Comparison of ENCODE assay signal across 24 cellular contexts in the genomic region with DNA sequence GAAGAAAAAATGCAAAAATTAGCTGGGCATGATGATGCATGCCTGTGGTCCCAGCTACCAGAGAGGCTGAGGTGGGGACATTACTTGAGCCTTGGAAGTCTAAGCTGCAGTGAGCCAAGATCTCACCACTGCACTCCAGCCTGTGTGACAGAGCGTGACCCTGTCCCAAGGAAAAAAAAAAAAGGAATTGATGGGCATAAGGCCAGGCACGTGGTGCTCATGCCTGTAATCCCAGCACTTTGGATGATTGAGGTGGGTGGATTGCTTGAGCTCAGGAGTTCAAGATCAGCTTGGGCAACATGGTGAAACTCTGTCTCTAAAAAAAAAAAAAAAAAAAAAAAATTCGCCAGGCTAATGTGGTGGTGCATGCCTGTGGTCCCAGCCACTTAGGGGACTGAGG.
"Had no signal": no experiment of that assay in that cellular context is flagged by ENCODE, and none has a peak within 500 bp of the region (broad histone marks: within the 10 kb centered on the region; RNA-seq: fewer than 3 reads in every experiment).

No MANE protein-coding gene starts in this region.

- H3K36me3 ChIP-seq: brain microvascular endothelial cell, esophagus squamous epithelium, right atrium auricular region had no signal

- FAIRE-seq: endothelial cell of umbilical vein, keratinocyte had no signal

- H3K4me3 Mint-ChIP-seq: activated CD8-positive, alpha-beta T cell treated with anti-CD3 and anti-CD28 coated beads for 36 hours; central memory CD8-positive, alpha-beta T cell; natural killer cell; type B pancreatic cell had no signal

- H3K9me3 ChIP-seq: esophagus squamous epithelium, right atrium auricular region had no signal

- ATAC-seq: activated CD8-positive, alpha-beta T cell treated with anti-CD3 and anti-CD28 coated beads for 36 hours; activated naive CD4-positive, alpha-beta T cell treated with anti-CD3 and anti-CD28 coated beads, Interleukin-2, amount 50 U/mL, for 72 hours; natural killer cell had no signal

- H3K27me3 ChIP-seq: brain microvascular endothelial cell, esophagus squamous epithelium, right atrium auricular region had no signal

- DNase-seq: activated CD4-positive, alpha-beta T cell treated with anti-CD3 and anti-CD28 coated beads for 48 hours; activated CD8-positive, alpha-beta T cell treated with anti-CD3 and anti-CD28 coated beads for 36 hours; activated effector memory CD4-positive, alpha-beta T cell treated with anti-CD3 and anti-CD28 coated beads, Interleukin-2, amount 50 U/mL, for 16 hours; activated T-cell treated with anti-CD3 and anti-CD28 coated beads, Interleukin-2, amount 50 U/mL, for 48 hours; amniotic stem cell; cortex of kidney; effector CD4-positive, alpha-beta T cell; esophagus squamous epithelium; hippocampal formation; natural killer cell; stimulated activated CD4-positive, alpha-beta T cell treated with anti-CD3 and anti-CD28 coated beads, Interleukin-4, amount 100 ng/mL, for 4 hours; stimulated activated CD8-positive, alpha-beta memory T cell treated with anti-CD3 and anti-CD28 coated beads, Interleukin-4, amount 100 ng/mL, for 48 hours; stimulated activated naive CD4-positive, alpha-beta T cell treated with Interleukin-2 at 50 U/mL for 16 hours; substantia nigra; T-helper 1 cell; T1000 had no signal

- H3K4me1 ChIP-seq: right atrium auricular region had no signal

- H3K27ac ChIP-seq: esophagus squamous epithelium, right atrium auricular region, skin epidermis had no signal

- H3K9me3 Mint-ChIP-seq: activated CD8-positive, alpha-beta T cell treated with anti-CD3 and anti-CD28 coated beads for 36 hours; activated naive CD4-positive, alpha-beta T cell treated with anti-CD3 and anti-CD28 coated beads, Interleukin-2, amount 50 U/mL, for 72 hours; central memory CD8-positive, alpha-beta T cell; natural killer cell; type B pancreatic cell had no signal

- H3K27me3 Mint-ChIP-seq: activated CD8-positive, alpha-beta T cell treated with anti-CD3 and anti-CD28 coated beads for 36 hours; type B pancreatic cell had no signal

- H3K36me3 Mint-ChIP-seq: activated naive CD4-positive, alpha-beta T cell treated with anti-CD3 and anti-CD28 coated beads, Interleukin-2, amount 50 U/mL, for 72 hours; natural killer cell; type B pancreatic cell had no signal

- H3K4me1 Mint-ChIP-seq: central memory CD8-positive, alpha-beta T cell; natural killer cell had no signal

- H3K4me3 ChIP-seq: esophagus squamous epithelium, right atrium auricular region, skin epidermis had no signal

- H3K27ac Mint-ChIP-seq: activated CD8-positive, alpha-beta T cell treated with anti-CD3 and anti-CD28 coated beads for 36 hours; natural killer cell; type B pancreatic cell had no signal
